ENCODE assay signal across 8 cellular contexts in the genomic region with DNA sequence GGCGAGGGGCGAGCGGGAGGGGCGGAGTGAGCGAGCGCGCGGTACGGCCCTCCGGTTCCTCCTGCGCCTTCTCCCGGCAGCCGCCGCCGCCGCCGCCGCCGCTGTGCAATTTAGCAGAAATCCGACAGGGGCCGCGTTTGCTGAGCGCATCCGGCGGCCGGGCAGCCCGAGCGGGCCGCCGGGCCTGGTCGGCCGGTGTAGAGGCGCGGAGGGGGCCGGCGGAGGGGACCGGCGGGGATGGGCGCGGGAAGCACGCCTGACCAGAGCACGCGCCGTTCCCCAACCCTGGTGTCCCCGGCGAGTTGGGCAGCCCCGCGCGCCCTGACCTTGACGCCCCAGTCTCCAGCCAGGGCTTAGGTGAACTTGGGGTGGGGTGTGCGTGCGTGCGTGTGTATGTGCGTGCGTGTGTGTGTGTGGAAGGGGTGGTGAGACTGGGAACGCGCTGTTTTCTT.
DNase-seq lines count a peak whose midpoint lies in the region; ATAC-seq and TF ChIP-seq lines count a peak whose summit lies in the region.

No MANE protein-coding gene starts in this region.

- no TSS peak for BruUV-seq in PC-3 (replicated peaks; lab: Mats Ljungman, UMichigan)

- ATAC-seq in HG03045 (IDR thresholded peaks at IDR 0.05; ENCODE audit: unreplicated experiment), result peak; percentile 64
- ATAC-seq in PC-3, result peak; percentile 85

- CTCF ChIA-PET in PC-3 (lab: Charles Lee), result no interaction called here

- no peaks in the 10 kb centered on the region for H3K79me2 ChIP-seq in PC-3 (ENCODE audit: low read length)

- POLR2A ChIA-PET in PC-3 (lab: Charles Lee; ENCODE audit: unreplicated experiment), result no interaction called here

- DNase-seq in 8988T, result peak; percentile 80
- DNase-seq in PC-3, result peak; percentile 48
- DNase-seq in astrocyte of the spinal cord (ENCODE audit: low read depth, low spot score), result peak; percentile 41
- no peak for DNase-seq in NCI-H2107 treated with DMSO at 0.1 percent for 48 hours (lab: John Stamatoyannopoulos, UW; ENCODE audit: unreplicated experiment)

- H3K4me1 ChIP-seq in PC-3 (ENCODE audit: insufficient read depth, low read length), result no peaks in the 10 kb centered on the region
- H3K4me1 ChIP-seq in skeletal muscle satellite cell (ENCODE audit: control insufficient read depth, insufficient read depth, low read length), result peaks cover 3% of the 10 kb centered on the region

- no peaks in the 10 kb centered on the region for H4K20me1 ChIP-seq in PC-3 (ENCODE audit: low read length)

- peak overlapping the region; percentile 77; the same call in 1 of the 2 replicates for H2AFZ ChIP-seq in PC-3 (ENCODE audit: low read length)

- H3K27ac ChIP-seq in PC-3 (ENCODE audit: low read length), result no peak overlapping the region

- H3K9ac ChIP-seq in PC-3 (ENCODE audit: low read length) (no peak overlapping the region), skeletal muscle satellite cell (ENCODE audit: low read depth, low read length) (peak overlapping the region; percentile 52)

- TF ChIP-seq CTCF in GM12873 (IDR thresholded peaks at IDR 0.05; ENCODE audit: insufficient read depth, low read depth, low read length, missing control alignments) (peak; percentile 35), PC-3 (conservative IDR thresholded peaks at IDR 0.05; ENCODE audit: low read depth, low read length) (peak; percentile 31; the same call in 1 of the 2 replicates), astrocyte of the spinal cord (IDR thresholded peaks at IDR 0.05; ENCODE audit: low read depth, low read length) (peak; percentile 37)

- H3K9me2 ChIP-seq in PC-3 (replicated peaks; ENCODE audit: low read length), result no peaks in the 10 kb centered on the region

- no peaks in the 10 kb centered on the region for H3F3A ChIP-seq in PC-3 (ENCODE audit: low read length, unreplicated experiment)

- intact Hi-C loops in PC-3 (cut with micrococcal nuclease), result no loop called here

- H3K9me3 ChIP-seq in PC-3 (ENCODE audit: low read length), result no peaks in the 10 kb centered on the region
- H3K9me3 ChIP-seq in iPS-18c (ENCODE audit: control insufficient read depth, insufficient read depth, low read length), result no peaks in the 10 kb centered on the region
- H3K9me3 ChIP-seq in skeletal muscle satellite cell (replicated peaks; ENCODE audit: low read length), result no peaks in the 10 kb centered on the region

- H3K36me3 ChIP-seq in PC-3 (ENCODE audit: low read depth, low read length) (no peaks in the 10 kb centered on the region), skeletal muscle satellite cell (ENCODE audit: insufficient read depth, low read length) (no peaks in the 10 kb centered on the region)

- H3K27me3 ChIP-seq in PC-3 (ENCODE audit: low read length) (peaks cover 48% of the 10 kb centered on the region), skeletal muscle satellite cell (ENCODE audit: control insufficient read depth, insufficient read depth, low read length) (peaks cover 69% of the 10 kb centered on the region)

- peak overlapping the region; percentile 84 for H3K4me2 ChIP-seq in PC-3 (ENCODE audit: low read length)
- H3K4me2 ChIP-seq in skeletal muscle satellite cell (ENCODE audit: low read length), result peak overlapping the region; percentile 96

- in situ Hi-C loops in astrocyte of the spinal cord (cut with HindIII; ENCODE audit: low sequenced_read_pairs), result no loop called here

- H3K4me3 ChIP-seq in PC-3 (ENCODE audit: low read length) (peak overlapping the region; percentile 67), astrocyte of the spinal cord (ENCODE audit: low read depth, low read length) (peak overlapping the region; percentile 36), iPS-18c (ENCODE audit: insufficient read depth, low read depth, low read length) (peak overlapping the region; percentile 58), skeletal muscle satellite cell (ENCODE audit: low read length) (peak overlapping the region; percentile 70)
